ENCODE assay signal across 34 cellular contexts in genomic region chr6:7367408-7367807, GRCh38. TPM values are rescaled to one million over a fixed set of nuclear protein-coding genes. Genes with fewer than 3 reads are reported as not detected.
"Had no signal": no experiment of that assay in that cellular context is flagged by ENCODE, and none has a peak within 500 bp of the region (broad histone marks: within the 10 kb centered on the region; RNA-seq: fewer than 3 reads in every experiment).

No MANE protein-coding gene starts in this region.

- H3K4me1 ChIP-seq: adrenal gland, ascending aorta, body of pancreas, breast epithelium had no signal

- DNase-seq: activated effector memory CD4-positive, alpha-beta T cell treated with anti-CD3 and anti-CD28 coated beads, Interleukin-2, amount 50 U/mL, for 16 hours; activated effector memory CD4-positive, alpha-beta T cell treated with Interleukin-2 at 50 U/mL for 16 hours; activated gamma-delta T cell; activated gamma-delta T cell treated with Interleukin-2 at 50 U/mL for 16 hours; activated naive CD4-positive, alpha-beta T cell; activated naive CD4-positive, alpha-beta T cell treated with anti-CD3 and anti-CD28 coated beads for 36 hours; activated naive CD4-positive, alpha-beta T cell treated with anti-CD3 and anti-CD28 coated beads, Interleukin-2, amount 10 ng/mL, durations not matched to agents 7 days and 5 days; activated naive CD4-positive, alpha-beta T cell treated with anti-CD3 and anti-CD28 coated beads, Interleukin-2, amount 50 U/mL, for 16 hours; activated naive CD4-positive, alpha-beta T cell treated with Interleukin-2 at 50 U/mL for 16 hours; activated naive CD8-positive, alpha-beta T cell treated with anti-CD3 and anti-CD28 coated beads for 36 hours; activated naive CD8-positive, alpha-beta T cell treated with anti-CD3 and anti-CD28 coated beads, Interleukin-2, amount 10 ng/mL, durations not matched to agents 7 days and 5 days; activated naive CD8-positive, alpha-beta T cell treated with anti-CD3 and anti-CD28 coated beads, Interleukin-2, amount 50 U/mL, for 24 hours; activated T-cell treated with anti-CD3 and anti-CD28 coated beads, Interleukin-2, amount 50 U/mL, for 1 hour; activated T-cell treated with anti-CD3 and anti-CD28 coated beads, Interleukin-2, amount 50 U/mL, for 24 hours; activated T-cell treated with anti-CD3 and anti-CD28 coated beads, Interleukin-2, amount 50 U/mL, for 4 hours; activated T-cell treated with anti-CD3 and anti-CD28 coated beads, Interleukin-2, amount 50 U/mL, for 48 hours; activated T-cell treated with anti-CD3 and anti-CD28 coated beads, Interleukin-2, amount 50 U/mL, for 72 hours; adrenal gland; amniotic stem cell; amygdala; anterior cingulate cortex; aorta; body of pancreas; brain microvascular endothelial cell; caudate nucleus; central memory CD4-positive, alpha-beta T cell; cerebellar nuclear complex had no signal

- H3K27me3 ChIP-seq: ascending aorta, body of pancreas, brain microvascular endothelial cell, breast epithelium, cardiac muscle cell had no signal

- FAIRE-seq: astrocyte had no signal

- H3K4me3 ChIP-seq: adrenal gland, ascending aorta, body of pancreas, breast epithelium, cardiac muscle cell had no signal

- H3K9me3 ChIP-seq: adrenal gland, ascending aorta, body of pancreas, breast epithelium had no signal

- H3K27ac ChIP-seq: adrenal gland, ascending aorta, body of pancreas, brain microvascular endothelial cell, breast epithelium, cardiac muscle cell had no signal

- H3K36me3 ChIP-seq: adrenal gland, ascending aorta, brain microvascular endothelial cell, breast epithelium, cardiac muscle cell had no signal

RNA-seq across cellular contexts. Expression of gene CAGE1, which starts 22.1 kb away (rescaled TPM):
- total RNA-seq: aorta, ascending aorta, breast epithelium, cardiac septum, chondrocyte had no signal
- polyA plus RNA-seq: adipose tissue, adrenal gland, aorta had no signal
